In the genomic region with DNA sequence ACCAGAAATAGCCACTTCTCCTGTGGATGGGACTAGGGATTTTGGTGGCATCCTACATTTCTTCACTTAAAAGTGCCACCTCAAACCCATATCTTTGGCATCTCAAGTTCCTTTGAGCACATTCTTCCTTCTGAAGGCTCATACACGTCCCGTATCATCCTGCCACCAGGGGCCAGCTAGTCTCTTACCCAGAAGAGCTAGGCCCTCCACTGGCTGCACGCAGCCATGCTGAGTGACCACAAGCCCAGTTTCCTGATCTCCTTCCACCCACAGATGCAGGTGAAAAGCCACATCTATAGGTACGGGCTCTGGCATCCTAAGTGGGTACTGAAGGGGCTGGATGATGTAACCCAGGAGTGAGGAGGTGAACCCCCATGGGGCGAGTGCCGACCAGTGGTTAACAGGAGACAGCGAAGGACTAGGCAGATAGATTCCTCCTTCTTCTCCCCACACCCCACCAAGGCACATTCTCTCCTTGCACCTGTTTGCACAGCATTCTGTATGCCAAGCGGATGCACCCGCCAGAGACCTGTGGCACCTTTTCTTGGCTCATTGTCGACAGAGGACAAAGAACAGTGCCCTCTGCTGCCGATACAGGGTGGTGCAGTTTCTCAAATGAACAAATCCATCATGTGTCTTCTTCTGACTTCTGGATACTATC, we compare ENCODE assay signal across 8 cellular contexts. TPM values are rescaled to one million over a fixed set of nuclear protein-coding genes. Genes with fewer than 3 reads are reported as not detected.
DNase-seq lines count a peak whose midpoint lies in the region; ATAC-seq and TF ChIP-seq lines count a peak whose summit lies in the region.

No MANE protein-coding gene starts in this region.

- H3K27me3 ChIP-seq in lower lobe of right lung (ENCODE audit: low read depth), result no peaks in the 10 kb centered on the region

- no peak overlapping the region for H3K4me3 ChIP-seq in lower lobe of right lung

- H3K4me1 ChIP-seq in lower lobe of right lung, result no peaks in the 10 kb centered on the region

- H3K36me3 ChIP-seq in lower lobe of right lung, result no peaks in the 10 kb centered on the region

- no peaks in the 10 kb centered on the region for H3K9me3 ChIP-seq in lower lobe of right lung

- H3K27ac ChIP-seq in lower lobe of right lung, result no peak overlapping the region

- peak; percentile 6 to 58 for DNase-seq in NCI-H524 (lab: John Stamatoyannopoulos, UW)
- no peak for DNase-seq in NCI-H524 treated with DMSO at 0.1 percent for 48 hours (lab: John Stamatoyannopoulos, UW)
- DNase-seq in NCI-H1048 (lab: John Stamatoyannopoulos, UW), result peak; percentile 20
- peak; percentile 64 for DNase-seq in activated CD4-positive, CD25-positive, alpha-beta regulatory T cell treated with anti-CD3 and anti-CD28 coated beads, Interleukin-2, amount 50 U/mL, for 72 hours
- peak; percentile 55 for DNase-seq in cerebellum (ENCODE audit: low spot score)
- DNase-seq in lower lobe of right lung, result peak; percentile 69
- peak; percentile 18 to 39 for DNase-seq in stimulated activated CD8-positive, alpha-beta memory T cell treated with anti-CD3 and anti-CD28 coated beads, Interleukin-7, amount 100 ng/mL, for 1 hour (ENCODE audit: low read depth in 2 of 2)

- ATAC-seq in lower lobe of right lung (peak; percentile 52 to 53), HG03135 (IDR thresholded peaks at IDR 0.05; ENCODE audit: unreplicated experiment) (no peak)

- TF ChIP-seq CTCF in lower lobe of right lung (IDR thresholded peaks at IDR 0.05), result peak; percentile 71

- intact Hi-C loops in lower lobe of right lung (cut with DNase I), result no loop called here

RNA-seq across cellular contexts. Expression of a gene that starts 14.4 kb away (rescaled TPM):
- total RNA-seq in cerebellum, result not detected
- total RNA-seq in lower lobe of right lung, result 1,318 TPM

RNA-seq across cellular contexts. Expression of a gene that starts 43.7 kb away (rescaled TPM):
- total RNA-seq in cerebellum (8.1 TPM), lower lobe of right lung (24.8 TPM)

Comparison
In these comparisons a context has a peak if more than half of its experiments do, and no peak if none do; other contexts are left out.
1. RNA of a gene that starts 14.4 kb away (total RNA-seq): 1,318 TPM in lower lobe of right lung (single experiment); not detected in cerebellum (single experiment); every median in the first group is over 1,000 times any median in the second.